Comparison of ENCODE assay signal across 1 cellular context in the genomic region with DNA sequence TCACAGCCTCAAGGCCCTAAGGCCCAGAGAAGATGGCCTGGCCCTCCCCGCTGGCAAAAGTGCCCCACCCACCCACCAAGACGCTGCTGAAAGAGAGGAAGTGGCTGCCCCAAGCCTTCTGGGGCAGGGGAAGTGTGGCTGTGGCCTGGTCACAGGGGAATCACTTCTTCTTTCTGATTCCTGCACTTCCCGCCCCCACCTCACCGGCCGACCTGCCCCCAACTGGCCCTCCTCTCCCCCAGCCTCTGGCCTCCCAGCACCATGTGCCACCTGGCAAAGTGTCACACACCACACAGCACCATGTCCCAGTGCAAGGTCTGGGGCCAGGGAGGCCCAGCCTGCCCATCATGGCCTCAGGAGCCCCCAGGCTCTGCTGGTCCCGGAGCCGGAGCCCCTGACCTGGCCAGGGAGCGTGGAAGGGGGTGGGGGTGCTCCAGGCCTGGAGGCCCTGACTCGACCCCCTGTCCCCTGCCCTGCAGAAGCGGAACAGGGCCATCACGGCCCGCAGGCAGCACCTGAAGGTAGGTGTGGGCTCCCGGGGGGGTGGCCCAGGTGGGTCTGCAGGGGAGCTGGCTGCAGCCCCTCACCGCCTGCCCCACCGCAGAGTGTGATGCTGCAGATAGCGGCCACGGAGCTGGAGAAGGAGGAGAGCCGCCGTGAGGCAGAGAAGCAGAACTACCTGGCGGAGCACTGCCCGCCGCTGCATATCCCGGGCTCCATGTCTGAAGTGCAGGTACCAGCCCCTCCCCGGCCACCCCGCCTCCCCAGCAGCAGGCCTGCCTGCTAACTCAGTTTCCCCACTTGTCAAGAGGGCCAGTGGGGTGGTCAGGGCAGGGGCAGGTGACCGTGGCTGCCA.
TF ChIP-seq lines count a peak whose summit lies in the region.

No MANE protein-coding gene starts in this region.

TF ChIP-seq in GM12878, 131 proteins besides CTCF, POLR2A, EP300 and RAD21 (continues in another document):
- TF ChIP-seq RELA (IDR thresholded peaks at IDR 0.05; ENCODE audit: borderline replicate concordance, partially characterized antibody) (no peak), DPF2 (IDR thresholded peaks at IDR 0.05) (0 out of 2 replicates have a peak, but pooled peaks have one; percentile 62), SIN3A (IDR thresholded peaks at IDR 0.05; ENCODE audit: low read depth, low read length) (no peak), SREBF2 (IDR thresholded peaks at IDR 0.05; ENCODE audit: low read length) (no peak), LARP7 (IDR thresholded peaks at IDR 0.05) (no peak), BHLHE40 (IDR thresholded peaks at IDR 0.05; ENCODE audit: borderline replicate concordance in 1 of 2, low read depth in 2 of 2, low read length in 1 of 2) (peak; percentile 18 to 43; a peak in 1 of 4 replicates), ESRRA (IDR thresholded peaks at IDR 0.05; ENCODE audit: low read length) (no peak), TAF1 (IDR thresholded peaks at IDR 0.05; ENCODE audit: borderline replicate concordance, low read depth, low read length) (no peak), JUND (IDR thresholded peaks at IDR 0.05; ENCODE audit: low read depth, low read length) (no peak), HCFC1 (IDR thresholded peaks at IDR 0.05; ENCODE audit: low read length) (no peak), KLF5 (IDR thresholded peaks at IDR 0.05; ENCODE audit: partially characterized antibody) (no peak), GABPA (IDR thresholded peaks at IDR 0.05; ENCODE audit: low read depth) (no peak), TCF12 (IDR thresholded peaks at IDR 0.05; ENCODE audit: low read depth, low read length) (0 out of 2 replicates have a peak, but pooled peaks have one; percentile 37), SP1 (IDR thresholded peaks at IDR 0.05; ENCODE audit: low read depth, low read length) (no peak), SUZ12 (IDR thresholded peaks at IDR 0.05; ENCODE audit: unreplicated experiment) (no peak), TCF3 (IDR thresholded peaks at IDR 0.05; ENCODE audit: borderline replicate concordance, insufficient read depth, low read depth, low read length) (no peak), PAX8 (IDR thresholded peaks at IDR 0.05) (no peak), FOXM1 (IDR thresholded peaks at IDR 0.05; ENCODE audit: low read depth, low read length) (no peak), MEF2B (IDR thresholded peaks at IDR 0.05; ENCODE audit: partially characterized antibody, poor library complexity, severe bottlenecking) (peak; percentile 63), RFX5 (IDR thresholded peaks at IDR 0.05; ENCODE audit: low read depth, low read length) (no peak), ATF7 (IDR thresholded peaks at IDR 0.05; ENCODE audit: low read depth) (0 out of 2 replicates have a peak, but pooled peaks have one; percentile 14), IKZF2 (IDR thresholded peaks at IDR 0.05) (peak; percentile 40 to 46; a peak in 3 of 4 replicates), POLR2AphosphoS5 (IDR thresholded peaks at IDR 0.05; ENCODE audit: low read length) (no peak), NRF1 (conservative IDR thresholded peaks at IDR 0.05; ENCODE audit: low read depth, low read length) (no peak), IKZF1 (conservative IDR thresholded peaks at IDR 0.05) (peak; percentile 67), BCL11A (IDR thresholded peaks at IDR 0.05; ENCODE audit: low read depth, low read length) (no peak; the same call in 1 of the 2 replicates), EED (IDR thresholded peaks at IDR 0.05; ENCODE audit: low read depth) (no peak), RUNX3 (IDR thresholded peaks at IDR 0.05; ENCODE audit: low read length) (peak; percentile 76), RAD51 (IDR thresholded peaks at IDR 0.05) (no peak), KDM1A (IDR thresholded peaks at IDR 0.05; ENCODE audit: borderline replicate concordance) (no peak), RCOR1 (conservative IDR thresholded peaks at IDR 0.05; ENCODE audit: low read depth, low read length) (no peak), ETV6 (conservative IDR thresholded peaks at IDR 0.05 in 1 of 2, IDR thresholded peaks at IDR 0.05 in 1 of 2; ENCODE audit: borderline replicate concordance in 1 of 2, low read depth in 1 of 2) (peak in 1 of 2 experiments; percentile 86; a peak in 2 of 4 replicates), NFYA (IDR thresholded peaks at IDR 0.05; ENCODE audit: borderline replicate concordance, low read depth, low read length) (no peak), HDGF (IDR thresholded peaks at IDR 0.05) (no peak)
- TF ChIP-seq, protein P1, sequence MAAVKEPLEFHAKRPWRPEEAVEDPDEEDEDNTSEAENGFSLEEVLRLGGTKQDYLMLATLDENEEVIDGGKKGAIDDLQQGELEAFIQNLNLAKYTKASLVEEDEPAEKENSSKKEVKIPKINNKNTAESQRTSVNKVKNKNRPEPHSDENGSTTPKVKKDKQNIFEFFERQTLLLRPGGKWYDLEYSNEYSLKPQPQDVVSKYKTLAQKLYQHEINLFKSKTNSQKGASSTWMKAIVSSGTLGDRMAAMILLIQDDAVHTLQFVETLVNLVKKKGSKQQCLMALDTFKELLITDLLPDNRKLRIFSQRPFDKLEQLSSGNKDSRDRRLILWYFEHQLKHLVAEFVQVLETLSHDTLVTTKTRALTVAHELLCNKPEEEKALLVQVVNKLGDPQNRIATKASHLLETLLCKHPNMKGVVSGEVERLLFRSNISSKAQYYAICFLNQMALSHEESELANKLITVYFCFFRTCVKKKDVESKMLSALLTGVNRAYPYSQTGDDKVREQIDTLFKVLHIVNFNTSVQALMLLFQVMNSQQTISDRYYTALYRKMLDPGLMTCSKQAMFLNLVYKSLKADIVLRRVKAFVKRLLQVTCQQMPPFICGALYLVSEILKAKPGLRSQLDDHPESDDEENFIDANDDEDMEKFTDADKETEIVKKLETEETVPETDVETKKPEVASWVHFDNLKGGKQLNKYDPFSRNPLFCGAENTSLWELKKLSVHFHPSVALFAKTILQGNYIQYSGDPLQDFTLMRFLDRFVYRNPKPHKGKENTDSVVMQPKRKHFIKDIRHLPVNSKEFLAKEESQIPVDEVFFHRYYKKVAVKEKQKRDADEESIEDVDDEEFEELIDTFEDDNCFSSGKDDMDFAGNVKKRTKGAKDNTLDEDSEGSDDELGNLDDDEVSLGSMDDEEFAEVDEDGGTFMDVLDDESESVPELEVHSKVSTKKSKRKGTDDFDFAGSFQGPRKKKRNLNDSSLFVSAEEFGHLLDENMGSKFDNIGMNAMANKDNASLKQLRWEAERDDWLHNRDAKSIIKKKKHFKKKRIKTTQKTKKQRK (IDR thresholded peaks at IDR 0.05; ENCODE audit: low read depth, low read length) = no peak
- TF ChIP-seq, protein P2, sequence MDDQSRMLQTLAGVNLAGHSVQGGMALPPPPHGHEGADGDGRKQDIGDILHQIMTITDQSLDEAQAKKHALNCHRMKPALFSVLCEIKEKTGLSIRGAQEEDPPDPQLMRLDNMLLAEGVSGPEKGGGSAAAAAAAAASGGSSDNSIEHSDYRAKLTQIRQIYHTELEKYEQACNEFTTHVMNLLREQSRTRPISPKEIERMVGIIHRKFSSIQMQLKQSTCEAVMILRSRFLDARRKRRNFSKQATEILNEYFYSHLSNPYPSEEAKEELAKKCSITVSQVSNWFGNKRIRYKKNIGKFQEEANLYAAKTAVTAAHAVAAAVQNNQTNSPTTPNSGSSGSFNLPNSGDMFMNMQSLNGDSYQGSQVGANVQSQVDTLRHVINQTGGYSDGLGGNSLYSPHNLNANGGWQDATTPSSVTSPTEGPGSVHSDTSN (IDR thresholded peaks at IDR 0.05; ENCODE audit: insufficient replicate concordance, low read depth, low read length) = no peak
- TF ChIP-seq, protein P3, sequence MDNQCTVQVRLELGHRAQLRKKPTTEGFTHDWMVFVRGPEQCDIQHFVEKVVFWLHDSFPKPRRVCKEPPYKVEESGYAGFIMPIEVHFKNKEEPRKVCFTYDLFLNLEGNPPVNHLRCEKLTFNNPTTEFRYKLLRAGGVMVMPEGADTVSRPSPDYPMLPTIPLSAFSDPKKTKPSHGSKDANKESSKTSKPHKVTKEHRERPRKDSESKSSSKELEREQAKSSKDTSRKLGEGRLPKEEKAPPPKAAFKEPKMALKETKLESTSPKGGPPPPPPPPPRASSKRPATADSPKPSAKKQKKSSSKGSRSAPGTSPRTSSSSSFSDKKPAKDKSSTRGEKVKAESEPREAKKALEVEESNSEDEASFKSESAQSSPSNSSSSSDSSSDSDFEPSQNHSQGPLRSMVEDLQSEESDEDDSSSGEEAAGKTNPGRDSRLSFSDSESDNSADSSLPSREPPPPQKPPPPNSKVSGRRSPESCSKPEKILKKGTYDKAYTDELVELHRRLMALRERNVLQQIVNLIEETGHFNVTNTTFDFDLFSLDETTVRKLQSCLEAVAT (IDR thresholded peaks at IDR 0.05) = no peak
- TF ChIP-seq, protein P4, sequence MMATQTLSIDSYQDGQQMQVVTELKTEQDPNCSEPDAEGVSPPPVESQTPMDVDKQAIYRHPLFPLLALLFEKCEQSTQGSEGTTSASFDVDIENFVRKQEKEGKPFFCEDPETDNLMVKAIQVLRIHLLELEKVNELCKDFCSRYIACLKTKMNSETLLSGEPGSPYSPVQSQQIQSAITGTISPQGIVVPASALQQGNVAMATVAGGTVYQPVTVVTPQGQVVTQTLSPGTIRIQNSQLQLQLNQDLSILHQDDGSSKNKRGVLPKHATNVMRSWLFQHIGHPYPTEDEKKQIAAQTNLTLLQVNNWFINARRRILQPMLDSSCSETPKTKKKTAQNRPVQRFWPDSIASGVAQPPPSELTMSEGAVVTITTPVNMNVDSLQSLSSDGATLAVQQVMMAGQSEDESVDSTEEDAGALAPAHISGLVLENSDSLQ (IDR thresholded peaks at IDR 0.05) = no peak
- TF ChIP-seq, protein P5, sequence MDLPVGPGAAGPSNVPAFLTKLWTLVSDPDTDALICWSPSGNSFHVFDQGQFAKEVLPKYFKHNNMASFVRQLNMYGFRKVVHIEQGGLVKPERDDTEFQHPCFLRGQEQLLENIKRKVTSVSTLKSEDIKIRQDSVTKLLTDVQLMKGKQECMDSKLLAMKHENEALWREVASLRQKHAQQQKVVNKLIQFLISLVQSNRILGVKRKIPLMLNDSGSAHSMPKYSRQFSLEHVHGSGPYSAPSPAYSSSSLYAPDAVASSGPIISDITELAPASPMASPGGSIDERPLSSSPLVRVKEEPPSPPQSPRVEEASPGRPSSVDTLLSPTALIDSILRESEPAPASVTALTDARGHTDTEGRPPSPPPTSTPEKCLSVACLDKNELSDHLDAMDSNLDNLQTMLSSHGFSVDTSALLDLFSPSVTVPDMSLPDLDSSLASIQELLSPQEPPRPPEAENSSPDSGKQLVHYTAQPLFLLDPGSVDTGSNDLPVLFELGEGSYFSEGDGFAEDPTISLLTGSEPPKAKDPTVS (IDR thresholded peaks at IDR 0.05; ENCODE audit: low read depth, low read length) = no peak
- TF ChIP-seq, protein P6, sequence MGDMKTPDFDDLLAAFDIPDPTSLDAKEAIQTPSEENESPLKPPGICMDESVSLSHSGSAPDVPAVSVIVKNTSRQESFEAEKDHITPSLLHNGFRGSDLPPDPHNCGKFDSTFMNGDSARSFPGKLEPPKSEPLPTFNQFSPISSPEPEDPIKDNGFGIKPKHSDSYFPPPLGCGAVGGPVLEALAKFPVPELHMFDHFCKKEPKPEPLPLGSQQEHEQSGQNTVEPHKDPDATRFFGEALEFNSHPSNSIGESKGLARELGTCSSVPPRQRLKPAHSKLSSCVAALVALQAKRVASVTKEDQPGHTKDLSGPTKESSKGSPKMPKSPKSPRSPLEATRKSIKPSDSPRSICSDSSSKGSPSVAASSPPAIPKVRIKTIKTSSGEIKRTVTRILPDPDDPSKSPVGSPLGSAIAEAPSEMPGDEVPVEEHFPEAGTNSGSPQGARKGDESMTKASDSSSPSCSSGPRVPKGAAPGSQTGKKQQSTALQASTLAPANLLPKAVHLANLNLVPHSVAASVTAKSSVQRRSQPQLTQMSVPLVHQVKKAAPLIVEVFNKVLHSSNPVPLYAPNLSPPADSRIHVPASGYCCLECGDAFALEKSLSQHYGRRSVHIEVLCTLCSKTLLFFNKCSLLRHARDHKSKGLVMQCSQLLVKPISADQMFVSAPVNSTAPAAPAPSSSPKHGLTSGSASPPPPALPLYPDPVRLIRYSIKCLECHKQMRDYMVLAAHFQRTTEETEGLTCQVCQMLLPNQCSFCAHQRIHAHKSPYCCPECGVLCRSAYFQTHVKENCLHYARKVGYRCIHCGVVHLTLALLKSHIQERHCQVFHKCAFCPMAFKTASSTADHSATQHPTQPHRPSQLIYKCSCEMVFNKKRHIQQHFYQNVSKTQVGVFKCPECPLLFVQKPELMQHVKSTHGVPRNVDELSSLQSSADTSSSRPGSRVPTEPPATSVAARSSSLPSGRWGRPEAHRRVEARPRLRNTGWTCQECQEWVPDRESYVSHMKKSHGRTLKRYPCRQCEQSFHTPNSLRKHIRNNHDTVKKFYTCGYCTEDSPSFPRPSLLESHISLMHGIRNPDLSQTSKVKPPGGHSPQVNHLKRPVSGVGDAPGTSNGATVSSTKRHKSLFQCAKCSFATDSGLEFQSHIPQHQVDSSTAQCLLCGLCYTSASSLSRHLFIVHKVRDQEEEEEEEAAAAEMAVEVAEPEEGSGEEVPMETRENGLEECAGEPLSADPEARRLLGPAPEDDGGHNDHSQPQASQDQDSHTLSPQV (IDR thresholded peaks at IDR 0.05) = no peak
- TF ChIP-seq, protein P7, sequence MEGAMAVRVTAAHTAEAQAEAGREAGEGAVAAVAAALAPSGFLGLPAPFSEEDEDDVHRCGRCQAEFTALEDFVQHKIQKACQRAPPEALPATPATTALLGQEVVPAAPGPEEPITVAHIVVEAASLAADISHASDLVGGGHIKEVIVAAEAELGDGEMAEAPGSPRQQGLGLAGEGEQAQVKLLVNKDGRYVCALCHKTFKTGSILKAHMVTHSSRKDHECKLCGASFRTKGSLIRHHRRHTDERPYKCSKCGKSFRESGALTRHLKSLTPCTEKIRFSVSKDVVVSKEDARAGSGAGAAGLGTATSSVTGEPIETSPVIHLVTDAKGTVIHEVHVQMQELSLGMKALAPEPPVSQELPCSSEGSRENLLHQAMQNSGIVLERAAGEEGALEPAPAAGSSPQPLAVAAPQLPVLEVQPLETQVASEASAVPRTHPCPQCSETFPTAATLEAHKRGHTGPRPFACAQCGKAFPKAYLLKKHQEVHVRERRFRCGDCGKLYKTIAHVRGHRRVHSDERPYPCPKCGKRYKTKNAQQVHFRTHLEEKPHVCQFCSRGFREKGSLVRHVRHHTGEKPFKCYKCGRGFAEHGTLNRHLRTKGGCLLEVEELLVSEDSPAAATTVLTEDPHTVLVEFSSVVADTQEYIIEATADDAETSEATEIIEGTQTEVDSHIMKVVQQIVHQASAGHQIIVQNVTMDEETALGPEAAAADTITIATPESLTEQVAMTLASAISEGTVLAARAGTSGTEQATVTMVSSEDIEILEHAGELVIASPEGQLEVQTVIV (IDR thresholded peaks at IDR 0.05; ENCODE audit: borderline replicate concordance, partially characterized antibody) = no peak
- TF ChIP-seq, protein P8, sequence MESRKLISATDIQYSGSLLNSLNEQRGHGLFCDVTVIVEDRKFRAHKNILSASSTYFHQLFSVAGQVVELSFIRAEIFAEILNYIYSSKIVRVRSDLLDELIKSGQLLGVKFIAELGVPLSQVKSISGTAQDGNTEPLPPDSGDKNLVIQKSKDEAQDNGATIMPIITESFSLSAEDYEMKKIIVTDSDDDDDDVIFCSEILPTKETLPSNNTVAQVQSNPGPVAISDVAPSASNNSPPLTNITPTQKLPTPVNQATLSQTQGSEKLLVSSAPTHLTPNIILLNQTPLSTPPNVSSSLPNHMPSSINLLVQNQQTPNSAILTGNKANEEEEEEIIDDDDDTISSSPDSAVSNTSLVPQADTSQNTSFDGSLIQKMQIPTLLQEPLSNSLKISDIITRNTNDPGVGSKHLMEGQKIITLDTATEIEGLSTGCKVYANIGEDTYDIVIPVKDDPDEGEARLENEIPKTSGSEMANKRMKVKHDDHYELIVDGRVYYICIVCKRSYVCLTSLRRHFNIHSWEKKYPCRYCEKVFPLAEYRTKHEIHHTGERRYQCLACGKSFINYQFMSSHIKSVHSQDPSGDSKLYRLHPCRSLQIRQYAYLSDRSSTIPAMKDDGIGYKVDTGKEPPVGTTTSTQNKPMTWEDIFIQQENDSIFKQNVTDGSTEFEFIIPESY (IDR thresholded peaks at IDR 0.05) = 0 out of 2 replicates have a peak, but pooled peaks have one; percentile 70
